1 cellular context compared by ENCODE assay signal in genomic region chr6:57172136-57173055, GRCh38.
TF ChIP-seq lines count a peak whose summit lies in the region.

TSS of gene BAG2 (plus strand) at chr6:57172326. CDS start at chr6:57172698, 372 bp downstream.

TF ChIP-seq in HEK293, 187 proteins besides CTCF, POLR2A, EP300 and RAD21 (continued from another document and continues in another):
- no peak for TF ChIP-seq ZNF274 (IDR thresholded peaks at IDR 0.05; ENCODE audit: low read length)
- no peak for TF ChIP-seq ZNF274 (tag by site-specific recombination; IDR thresholded peaks at IDR 0.05; ENCODE audit: borderline replicate concordance)
- TF ChIP-seq KLF7 (tag by site-specific recombination; IDR thresholded peaks at IDR 0.05; ENCODE audit: borderline replicate concordance): peak; percentile 23; the same call in 1 of the 2 replicates
- TF ChIP-seq ZFP69B (tag by site-specific recombination; IDR thresholded peaks at IDR 0.05): peak; percentile 69
- TF ChIP-seq ELK4 (IDR thresholded peaks at IDR 0.05; ENCODE audit: borderline replicate concordance, low read depth, low read length): no peak
- no peak for TF ChIP-seq ZNF426 (tag by site-specific recombination; IDR thresholded peaks at IDR 0.05)
- TF ChIP-seq SP3 (tag by site-specific recombination; IDR thresholded peaks at IDR 0.05): peak; percentile 85
- peak; percentile 56; the same call in 1 of the 2 replicates for TF ChIP-seq ZNF629 (tag by site-specific recombination; IDR thresholded peaks at IDR 0.05)
- TF ChIP-seq MZF1 (tag by site-specific recombination; IDR thresholded peaks at IDR 0.05; ENCODE audit: borderline replicate concordance): peak; percentile 43; the same call in 1 of the 2 replicates
- TF ChIP-seq ZNF223 (tag by site-specific recombination; IDR thresholded peaks at IDR 0.05): no peak
- peak; percentile 88 for TF ChIP-seq ZNF610 (tag by site-specific recombination; IDR thresholded peaks at IDR 0.05; ENCODE audit: borderline replicate concordance)
- no peak for TF ChIP-seq ZNF404 (tag by site-specific recombination; IDR thresholded peaks at IDR 0.05)
- TF ChIP-seq, protein P1, sequence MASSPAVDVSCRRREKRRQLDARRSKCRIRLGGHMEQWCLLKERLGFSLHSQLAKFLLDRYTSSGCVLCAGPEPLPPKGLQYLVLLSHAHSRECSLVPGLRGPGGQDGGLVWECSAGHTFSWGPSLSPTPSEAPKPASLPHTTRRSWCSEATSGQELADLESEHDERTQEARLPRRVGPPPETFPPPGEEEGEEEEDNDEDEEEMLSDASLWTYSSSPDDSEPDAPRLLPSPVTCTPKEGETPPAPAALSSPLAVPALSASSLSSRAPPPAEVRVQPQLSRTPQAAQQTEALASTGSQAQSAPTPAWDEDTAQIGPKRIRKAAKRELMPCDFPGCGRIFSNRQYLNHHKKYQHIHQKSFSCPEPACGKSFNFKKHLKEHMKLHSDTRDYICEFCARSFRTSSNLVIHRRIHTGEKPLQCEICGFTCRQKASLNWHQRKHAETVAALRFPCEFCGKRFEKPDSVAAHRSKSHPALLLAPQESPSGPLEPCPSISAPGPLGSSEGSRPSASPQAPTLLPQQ (tag by site-specific recombination; IDR thresholded peaks at IDR 0.05): peak; percentile 85
- TF ChIP-seq ZNF580 (tag by site-specific recombination; IDR thresholded peaks at IDR 0.05): peak; percentile 9; the same call in 1 of the 2 replicates
- TF ChIP-seq ZNF184 (tag by site-specific recombination; IDR thresholded peaks at IDR 0.05): no peak
- TF ChIP-seq ZNF433 (tag by site-specific recombination; IDR thresholded peaks at IDR 0.05; ENCODE audit: low read depth): no peak
- peak; percentile 13; the same call in 1 of the 2 replicates for TF ChIP-seq ZNF843 (tag by site-specific recombination; IDR thresholded peaks at IDR 0.05)
- no peak for TF ChIP-seq KLF1 (tag by site-specific recombination; IDR thresholded peaks at IDR 0.05)
- TF ChIP-seq ZNF777 (tag by site-specific recombination; IDR thresholded peaks at IDR 0.05; ENCODE audit: borderline replicate concordance): no peak
- no peak for TF ChIP-seq ZNF138 (tag by site-specific recombination; IDR thresholded peaks at IDR 0.05; ENCODE audit: borderline replicate concordance)
- TF ChIP-seq REPIN1 (tag by site-specific recombination; IDR thresholded peaks at IDR 0.05; ENCODE audit: low read depth): no peak
- TF ChIP-seq ZNF76 (tag by site-specific recombination; IDR thresholded peaks at IDR 0.05; ENCODE audit: borderline replicate concordance, low read depth): peak; percentile 83
- no peak for TF ChIP-seq ZNF555 (tag by site-specific recombination; conservative IDR thresholded peaks at IDR 0.05)
- TF ChIP-seq HOXD13 (CRISPR knock-in tag; IDR thresholded peaks at IDR 0.05; ENCODE audit: borderline replicate concordance): no peak
- no peak for TF ChIP-seq ZNF202 (tag by site-specific recombination; IDR thresholded peaks at IDR 0.05; ENCODE audit: borderline replicate concordance)
- TF ChIP-seq, protein P2, sequence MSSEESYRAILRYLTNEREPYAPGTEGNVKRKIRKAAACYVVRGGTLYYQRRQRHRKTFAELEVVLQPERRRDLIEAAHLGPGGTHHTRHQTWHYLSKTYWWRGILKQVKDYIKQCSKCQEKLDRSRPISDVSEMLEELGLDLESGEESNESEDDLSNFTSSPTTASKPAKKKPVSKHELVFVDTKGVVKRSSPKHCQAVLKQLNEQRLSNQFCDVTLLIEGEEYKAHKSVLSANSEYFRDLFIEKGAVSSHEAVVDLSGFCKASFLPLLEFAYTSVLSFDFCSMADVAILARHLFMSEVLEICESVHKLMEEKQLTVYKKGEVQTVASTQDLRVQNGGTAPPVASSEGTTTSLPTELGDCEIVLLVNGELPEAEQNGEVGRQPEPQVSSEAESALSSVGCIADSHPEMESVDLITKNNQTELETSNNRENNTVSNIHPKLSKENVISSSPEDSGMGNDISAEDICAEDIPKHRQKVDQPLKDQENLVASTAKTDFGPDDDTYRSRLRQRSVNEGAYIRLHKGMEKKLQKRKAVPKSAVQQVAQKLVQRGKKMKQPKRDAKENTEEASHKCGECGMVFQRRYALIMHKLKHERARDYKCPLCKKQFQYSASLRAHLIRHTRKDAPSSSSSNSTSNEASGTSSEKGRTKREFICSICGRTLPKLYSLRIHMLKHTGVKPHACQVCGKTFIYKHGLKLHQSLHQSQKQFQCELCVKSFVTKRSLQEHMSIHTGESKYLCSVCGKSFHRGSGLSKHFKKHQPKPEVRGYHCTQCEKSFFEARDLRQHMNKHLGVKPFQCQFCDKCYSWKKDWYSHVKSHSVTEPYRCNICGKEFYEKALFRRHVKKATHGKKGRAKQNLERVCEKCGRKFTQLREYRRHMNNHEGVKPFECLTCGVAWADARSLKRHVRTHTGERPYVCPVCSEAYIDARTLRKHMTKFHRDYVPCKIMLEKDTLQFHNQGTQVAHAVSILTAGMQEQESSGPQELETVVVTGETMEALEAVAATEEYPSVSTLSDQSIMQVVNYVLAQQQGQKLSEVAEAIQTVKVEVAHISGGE (tag by site-specific recombination; conservative IDR thresholded peaks at IDR 0.05; ENCODE audit: low read depth): peak; percentile 48; the same call in 1 of the 2 replicates
- peak; percentile 74 for TF ChIP-seq ZXDB (tag by site-specific recombination; IDR thresholded peaks at IDR 0.05)
- no peak for TF ChIP-seq ZNF473 (tag by site-specific recombination; IDR thresholded peaks at IDR 0.05)
- TF ChIP-seq, protein P3, sequence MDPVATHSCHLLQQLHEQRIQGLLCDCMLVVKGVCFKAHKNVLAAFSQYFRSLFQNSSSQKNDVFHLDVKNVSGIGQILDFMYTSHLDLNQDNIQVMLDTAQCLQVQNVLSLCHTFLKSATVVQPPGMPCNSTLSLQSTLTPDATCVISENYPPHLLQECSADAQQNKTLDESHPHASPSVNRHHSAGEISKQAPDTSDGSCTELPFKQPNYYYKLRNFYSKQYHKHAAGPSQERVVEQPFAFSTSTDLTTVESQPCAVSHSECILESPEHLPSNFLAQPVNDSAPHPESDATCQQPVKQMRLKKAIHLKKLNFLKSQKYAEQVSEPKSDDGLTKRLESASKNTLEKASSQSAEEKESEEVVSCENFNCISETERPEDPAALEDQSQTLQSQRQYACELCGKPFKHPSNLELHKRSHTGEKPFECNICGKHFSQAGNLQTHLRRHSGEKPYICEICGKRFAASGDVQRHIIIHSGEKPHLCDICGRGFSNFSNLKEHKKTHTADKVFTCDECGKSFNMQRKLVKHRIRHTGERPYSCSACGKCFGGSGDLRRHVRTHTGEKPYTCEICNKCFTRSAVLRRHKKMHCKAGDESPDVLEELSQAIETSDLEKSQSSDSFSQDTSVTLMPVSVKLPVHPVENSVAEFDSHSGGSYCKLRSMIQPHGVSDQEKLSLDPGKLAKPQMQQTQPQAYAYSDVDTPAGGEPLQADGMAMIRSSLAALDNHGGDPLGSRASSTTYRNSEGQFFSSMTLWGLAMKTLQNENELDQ (tag by site-specific recombination; IDR thresholded peaks at IDR 0.05; ENCODE audit: low read depth): no peak
- TF ChIP-seq SP2 (tag by site-specific recombination; IDR thresholded peaks at IDR 0.05): peak; percentile 77
- no peak for TF ChIP-seq GLI2 (tag by site-specific recombination; IDR thresholded peaks at IDR 0.05; ENCODE audit: borderline replicate concordance, low read depth)
- TF ChIP-seq SCRT1 (tag by site-specific recombination; IDR thresholded peaks at IDR 0.05; ENCODE audit: borderline replicate concordance): no peak
- TF ChIP-seq ZBTB26 (tag by site-specific recombination; optimal IDR thresholded peaks at IDR 0.05): peak; percentile 98
- no peak for TF ChIP-seq ZNF423 (tag by site-specific recombination; IDR thresholded peaks at IDR 0.05)
- TF ChIP-seq ZNF544 (tag by site-specific recombination; IDR thresholded peaks at IDR 0.05): no peak
- no peak for TF ChIP-seq SETDB1 (IDR thresholded peaks at IDR 0.05; ENCODE audit: insufficient read length, low read length)
- peak; percentile 40; the same call in 1 of the 2 replicates for TF ChIP-seq ZNF785 (tag by site-specific recombination; IDR thresholded peaks at IDR 0.05)
- TF ChIP-seq RBAK (tag by site-specific recombination; IDR thresholded peaks at IDR 0.05): no peak
- TF ChIP-seq, protein P4, sequence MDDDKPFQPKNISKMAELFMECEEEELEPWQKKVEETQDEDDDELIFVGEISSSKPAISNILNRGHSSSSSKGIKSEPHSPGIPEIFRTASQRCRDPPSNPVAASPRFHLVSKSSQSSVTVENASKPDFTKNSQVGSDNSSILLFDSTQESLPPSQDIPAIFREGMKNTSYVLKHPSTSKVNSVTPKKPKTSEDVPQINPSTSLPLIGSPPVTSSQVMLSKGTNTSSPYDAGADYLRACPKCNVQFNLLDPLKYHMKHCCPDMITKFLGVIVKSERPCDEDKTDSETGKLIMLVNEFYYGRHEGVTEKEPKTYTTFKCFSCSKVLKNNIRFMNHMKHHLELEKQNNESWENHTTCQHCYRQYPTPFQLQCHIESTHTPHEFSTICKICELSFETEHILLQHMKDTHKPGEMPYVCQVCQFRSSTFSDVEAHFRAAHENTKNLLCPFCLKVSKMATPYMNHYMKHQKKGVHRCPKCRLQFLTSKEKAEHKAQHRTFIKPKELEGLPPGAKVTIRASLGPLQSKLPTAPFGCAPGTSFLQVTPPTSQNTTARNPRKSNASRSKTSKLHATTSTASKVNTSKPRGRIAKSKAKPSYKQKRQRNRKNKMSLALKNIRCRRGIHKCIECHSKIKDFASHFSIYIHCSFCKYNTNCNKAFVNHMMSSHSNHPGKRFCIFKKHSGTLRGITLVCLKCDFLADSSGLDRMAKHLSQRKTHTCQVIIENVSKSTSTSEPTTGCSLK (tag by site-specific recombination; IDR thresholded peaks at IDR 0.05): no peak
- TF ChIP-seq ZBTB17 (tag by site-specific recombination; IDR thresholded peaks at IDR 0.05): peak; percentile 79
- no peak for TF ChIP-seq ZNF623 (tag by site-specific recombination; IDR thresholded peaks at IDR 0.05)
- no peak for TF ChIP-seq ZNF791 (tag by site-specific recombination; IDR thresholded peaks at IDR 0.05)
- TF ChIP-seq, protein P5, sequence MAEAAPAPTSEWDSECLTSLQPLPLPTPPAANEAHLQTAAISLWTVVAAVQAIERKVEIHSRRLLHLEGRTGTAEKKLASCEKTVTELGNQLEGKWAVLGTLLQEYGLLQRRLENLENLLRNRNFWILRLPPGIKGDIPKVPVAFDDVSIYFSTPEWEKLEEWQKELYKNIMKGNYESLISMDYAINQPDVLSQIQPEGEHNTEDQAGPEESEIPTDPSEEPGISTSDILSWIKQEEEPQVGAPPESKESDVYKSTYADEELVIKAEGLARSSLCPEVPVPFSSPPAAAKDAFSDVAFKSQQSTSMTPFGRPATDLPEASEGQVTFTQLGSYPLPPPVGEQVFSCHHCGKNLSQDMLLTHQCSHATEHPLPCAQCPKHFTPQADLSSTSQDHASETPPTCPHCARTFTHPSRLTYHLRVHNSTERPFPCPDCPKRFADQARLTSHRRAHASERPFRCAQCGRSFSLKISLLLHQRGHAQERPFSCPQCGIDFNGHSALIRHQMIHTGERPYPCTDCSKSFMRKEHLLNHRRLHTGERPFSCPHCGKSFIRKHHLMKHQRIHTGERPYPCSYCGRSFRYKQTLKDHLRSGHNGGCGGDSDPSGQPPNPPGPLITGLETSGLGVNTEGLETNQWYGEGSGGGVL (tag by site-specific recombination; IDR thresholded peaks at IDR 0.05): no peak
- TF ChIP-seq ZNF664 (tag by site-specific recombination; IDR thresholded peaks at IDR 0.05): no peak
- TF ChIP-seq GFI1B (tag by site-specific recombination; IDR thresholded peaks at IDR 0.05): peak; percentile 10; the same call in 1 of the 2 replicates
- TF ChIP-seq KLF9 (tag by site-specific recombination; IDR thresholded peaks at IDR 0.05; ENCODE audit: low read depth): peak; percentile 46
- peak; percentile 89 for TF ChIP-seq ZFHX2 (tag by site-specific recombination; conservative IDR thresholded peaks at IDR 0.05)
- peak; percentile 34; the same call in 1 of the 2 replicates for TF ChIP-seq ZBTB7A (tag by site-specific recombination; IDR thresholded peaks at IDR 0.05; ENCODE audit: low read depth)
- no peak for TF ChIP-seq ZNF621 (tag by site-specific recombination; IDR thresholded peaks at IDR 0.05)
- TF ChIP-seq ZBTB21 (tag by site-specific recombination; IDR thresholded peaks at IDR 0.05): 0 out of 2 replicates have a peak, but pooled peaks have one; percentile 23
- no peak for TF ChIP-seq ZNF157 (tag by site-specific recombination; IDR thresholded peaks at IDR 0.05)
- TF ChIP-seq, protein P6, sequence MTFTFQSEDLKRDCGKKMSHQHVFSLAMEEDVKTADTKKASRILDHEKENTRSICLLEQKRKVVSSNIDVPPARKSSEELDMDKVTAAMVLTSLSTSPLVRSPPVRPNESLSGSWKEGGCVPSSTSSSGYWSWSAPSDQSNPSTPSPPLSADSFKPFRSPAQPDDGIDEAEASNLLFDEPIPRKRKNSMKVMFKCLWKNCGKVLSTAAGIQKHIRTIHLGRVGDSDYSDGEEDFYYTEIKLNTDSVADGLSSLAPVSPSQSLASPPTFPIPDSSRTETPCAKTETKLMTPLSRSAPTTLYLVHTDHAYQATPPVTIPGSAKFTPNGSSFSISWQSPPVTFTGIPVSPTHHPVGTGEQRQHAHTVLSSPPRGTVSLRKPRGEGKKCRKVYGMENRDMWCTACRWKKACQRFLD (tag by site-specific recombination; IDR thresholded peaks at IDR 0.05): no peak
- TF ChIP-seq, protein P7, sequence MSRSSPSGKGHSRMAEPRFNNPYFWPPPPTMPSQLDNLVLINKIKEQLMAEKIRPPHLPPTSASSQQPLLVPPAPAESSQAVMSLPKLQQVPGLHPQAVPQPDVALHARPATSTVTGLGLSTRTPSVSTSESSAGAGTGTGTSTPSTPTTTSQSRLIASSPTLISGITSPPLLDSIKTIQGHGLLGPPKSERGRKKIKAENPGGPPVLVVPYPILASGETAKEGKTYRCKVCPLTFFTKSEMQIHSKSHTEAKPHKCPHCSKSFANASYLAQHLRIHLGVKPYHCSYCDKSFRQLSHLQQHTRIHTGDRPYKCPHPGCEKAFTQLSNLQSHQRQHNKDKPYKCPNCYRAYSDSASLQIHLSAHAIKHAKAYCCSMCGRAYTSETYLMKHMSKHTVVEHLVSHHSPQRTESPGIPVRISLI (tag by site-specific recombination; IDR thresholded peaks at IDR 0.05): no peak
